ENCODE assay signal across 16 cellular contexts in the genomic region with DNA sequence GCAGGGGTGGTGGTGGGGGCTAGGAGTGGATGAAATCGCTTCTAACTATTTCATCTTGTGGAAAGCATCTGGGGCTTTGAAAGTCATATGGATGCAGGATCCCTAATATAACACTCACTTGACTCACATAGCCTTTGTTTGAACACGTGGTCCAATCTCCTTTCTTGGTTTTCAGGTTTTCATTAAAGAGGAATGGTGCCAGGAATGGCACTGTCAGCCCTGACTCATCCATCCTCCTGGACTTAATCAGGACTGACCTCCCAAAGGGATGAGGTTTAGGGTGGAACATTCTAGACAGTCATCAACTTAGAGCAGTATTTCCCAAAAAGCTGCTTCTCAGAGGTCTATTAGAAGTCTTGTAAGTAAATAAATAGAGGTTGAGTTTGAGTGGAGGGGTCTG.
A peak's percentile ranks its signal among the peaks of the same experiment; 100 is the strongest.
DNase-seq lines count a peak whose midpoint lies in the region; ATAC-seq, FAIRE-seq and TF ChIP-seq lines count a peak whose summit lies in the region.
"Had no signal": no experiment of that assay in that cellular context is flagged by ENCODE, and none has a peak within 500 bp of the region (broad histone marks: within the 10 kb centered on the region; RNA-seq: fewer than 3 reads in every experiment).

No MANE protein-coding gene starts in this region.

- H3K56ac ChIP-seq in IMR-90 (ENCODE audit: extremely low read depth, insufficient read depth, low read length), result no peak overlapping the region

- no peak for TF ChIP-seq RAD21 in IMR-90 (IDR thresholded peaks at IDR 0.05; ENCODE audit: low read length)

- DNase-seq in AG09319 (ENCODE audit: extremely low read depth, low read depth), result peak; percentile 45
- peak; percentile 92 for DNase-seq in IMR-90
- peak; percentile 91 for DNase-seq in mammary epithelial cell
- DNase-seq in keratinocyte (ENCODE audit: low read depth, low spot score), result peak; percentile 13
- no peak for DNase-seq in naive thymus-derived CD8-positive, alpha-beta T cell
- DNase-seq in iPS-NIHi7 (ENCODE audit: extremely low spot score), result no peak
- no peak for DNase-seq in SW480 (ENCODE audit: low spot score)
- DNase-seq in KG1 (lab: John Stamatoyannopoulos, UW), result no peak
- DNase-seq: activated CD4-positive, alpha-beta T cell treated with anti-CD3 and anti-CD28 coated beads for 48 hours; C1 segment of cervical spinal cord; NCI-H2081 treated with DMSO at 0.1 percent for 48 hours; stimulated activated naive CD4-positive, alpha-beta T cell treated with Interleukin-2 at 50 U/mL for 16 hours; T-helper 1 cell had no signal

- H2AK9ac ChIP-seq in IMR-90 (replicated peaks; ENCODE audit: low read depth, low read length, poor library complexity), result no peak overlapping the region

- H3K79me1 ChIP-seq in IMR-90 (ENCODE audit: low read depth in 1 of 2, low read length in 2 of 2), result no peaks in the 10 kb centered on the region

- H4K20me1 ChIP-seq in IMR-90 (ENCODE audit: insufficient read depth, low read length) (no peaks in the 10 kb centered on the region), mammary epithelial cell (ENCODE audit: insufficient read depth, low read length) (no peaks in the 10 kb centered on the region), keratinocyte (ENCODE audit: control insufficient read depth, extremely low read depth, insufficient read depth, low read length) (no peaks in the 10 kb centered on the region)

- H3K9me3 Mint-ChIP-seq in naive thymus-derived CD8-positive, alpha-beta T cell, result peaks cover 0 to 21% (median 7%) of the 10 kb centered on the region in 9 donors

- in situ Hi-C loops in IMR-90 (cut with MboI; ENCODE audit: low sequenced_read_pairs) (no loop called here), mammary epithelial cell (cut with MboI; ENCODE audit: low sequenced_read_pairs in 2 of 2) (no loop called here)

- no peak overlapping the region for H3K4me3 Mint-ChIP-seq in naive thymus-derived CD8-positive, alpha-beta T cell
- H3K4me3 Mint-ChIP-seq: activated T-helper 17 cell treated with anti-CD3 and anti-CD28 coated beads, Interleukin-2, amount 50 U/mL, for 72 hours had no signal

- no peak overlapping the region for H3K18ac ChIP-seq in IMR-90 (ENCODE audit: low read depth, low read length)

- intact Hi-C loops in IMR-90 (cut with micrococcal nuclease), result no loop called here
- intact Hi-C loops in mammary epithelial cell (cut with micrococcal nuclease), result no loop called here

- H3K27me3 Mint-ChIP-seq in naive thymus-derived CD8-positive, alpha-beta T cell, result peaks cover 0 to 6% (median 0%) of the 10 kb centered on the region in 5 donors

- peaks cover 4% of the 10 kb centered on the region; the same call in 1 of the 2 replicates for H3K4me1 ChIP-seq in IMR-90 (ENCODE audit: control insufficient read depth, insufficient read depth, low read length)
- H3K4me1 ChIP-seq in mammary epithelial cell (ENCODE audit: insufficient read depth, low read length), result peaks cover 20% of the 10 kb centered on the region
- peaks cover 9% of the 10 kb centered on the region for H3K4me1 ChIP-seq in keratinocyte (ENCODE audit: control insufficient read depth, extremely low read depth, insufficient read depth, low read length)
- H3K4me1 ChIP-seq: prostate gland had no signal

- no peak overlapping the region for H3K4me2 ChIP-seq in IMR-90 (ENCODE audit: low read depth, low read length)
- no peak overlapping the region for H3K4me2 ChIP-seq in mammary epithelial cell (ENCODE audit: insufficient read depth, low read depth, low read length)
- H3K4me2 ChIP-seq in keratinocyte (ENCODE audit: control insufficient read depth, extremely low read depth, insufficient read depth, low read depth, low read length), result no peak overlapping the region

- H2BK15ac ChIP-seq in IMR-90 (ENCODE audit: low read depth, low read length), result no peak overlapping the region

- POLR2A ChIA-PET in IMR-90 (lab: Charles Lee; ENCODE audit: unreplicated experiment), result no interaction called here
- POLR2A ChIA-PET in naive thymus-derived CD8-positive, alpha-beta T cell (lab: Charles Lee), result no interaction called here

- no peak overlapping the region for H2BK5ac ChIP-seq in IMR-90 (ENCODE audit: low read depth, low read length, poor library complexity, severe bottlenecking)

- H3K4me1 Mint-ChIP-seq in naive thymus-derived CD8-positive, alpha-beta T cell, result peaks cover 0 to 2% (median 0%) of the 10 kb centered on the region in 4 donors
- H3K4me1 Mint-ChIP-seq: activated T-helper 17 cell treated with anti-CD3 and anti-CD28 coated beads, Interleukin-2, amount 50 U/mL, for 72 hours had no signal

- FAIRE-seq in keratinocyte (lab: Jason Lieb, UNC), result peak; percentile 83
- FAIRE-seq: endometrium had no signal

- no peaks in the 10 kb centered on the region for H3K79me2 ChIP-seq in mammary epithelial cell (ENCODE audit: insufficient read depth, low read length)
- no peaks in the 10 kb centered on the region for H3K79me2 ChIP-seq in keratinocyte (ENCODE audit: control insufficient read depth, insufficient read depth, low read length)

- H3K27ac Mint-ChIP-seq in naive thymus-derived CD8-positive, alpha-beta T cell, result no peak overlapping the region
- H3K27ac Mint-ChIP-seq: activated T-helper 17 cell treated with anti-CD3 and anti-CD28 coated beads, Interleukin-2, amount 50 U/mL, for 72 hours had no signal

- WGBS in IMR-90 (ENCODE audit: extremely low coverage in 2 of 2, insufficient read length in 1 of 2), 2 experiments, result no CpG with 5 or more reads among the region's 2 CpGs
- WGBS in mammary epithelial cell (ENCODE audit: low coverage, missing lambda C conversion rate), result 0% methylated on average over 2 of the region's 2 CpGs

- no peak overlapping the region for H4K5ac ChIP-seq in IMR-90 (ENCODE audit: low read depth, low read length)

- H4K91ac ChIP-seq in IMR-90 (ENCODE audit: insufficient read depth, low read depth, low read length), result no peak overlapping the region

- H3K36me3 Mint-ChIP-seq in naive thymus-derived CD8-positive, alpha-beta T cell, result peaks cover 0 to 12% (median 11%) of the 10 kb centered on the region in 3 donors

- no peak overlapping the region for H4K8ac ChIP-seq in IMR-90 (ENCODE audit: low read depth in 2 of 2, low read length in 2 of 2)

- dilution Hi-C loops in IMR-90 (cut with HindIII; ENCODE audit: low sequenced_read_pairs, unreplicated experiment) (no loop called here), mammary epithelial cell (cut with HindIII; ENCODE audit: low sequenced_read_pairs) (no loop called here), keratinocyte (cut with MboI; ENCODE audit: extremely low pct_ligation_motif_present, low sequenced_read_pairs) (no loop called here)

- H3K4me3 ChIP-seq in IMR-90 (ENCODE audit: insufficient read depth, low read depth, low read length), result no peak overlapping the region
- H3K4me3 ChIP-seq in mammary epithelial cell (replicated peaks in 1 of 3; ENCODE audit: insufficient read depth in 1 of 3, low read depth in 2 of 3, low read length in 3 of 3), result no peak overlapping the region
- H3K4me3 ChIP-seq in keratinocyte (ENCODE audit: control insufficient read depth in 2 of 3, extremely low read depth in 1 of 3, insufficient read depth in 2 of 3, low read depth in 1 of 3, low read length in 3 of 3), result no peak overlapping the region
- H3K4me3 ChIP-seq: prostate gland had no signal

- no peak overlapping the region for H3K14ac ChIP-seq in IMR-90 (replicated peaks; ENCODE audit: low read depth, low read length)

- H3K9me3 ChIP-seq in IMR-90 (ENCODE audit: control insufficient read depth, insufficient read depth, low read length) (peaks cover 3% of the 10 kb centered on the region; the same call in 1 of the 2 replicates), mammary epithelial cell (replicated peaks; ENCODE audit: insufficient read depth, low read length) (no peaks in the 10 kb centered on the region), keratinocyte (ENCODE audit: control insufficient read depth, low read depth, low read length) (no peaks in the 10 kb centered on the region)
- H3K9me3 ChIP-seq: prostate gland had no signal

- BruUV-seq in IMR-90 (replicated peaks; lab: Mats Ljungman, UMichigan), result no TSS peak
- no TSS peak for BruUV-seq in mammary epithelial cell (replicated peaks; lab: Mats Ljungman, UMichigan)

- H3K27me3 ChIP-seq in IMR-90 (ENCODE audit: control insufficient read depth, insufficient read depth, low read length), result peaks cover 2% of the 10 kb centered on the region
- H3K27me3 ChIP-seq in mammary epithelial cell (ENCODE audit: insufficient read depth, low read length), result no peaks in the 10 kb centered on the region
- H3K27me3 ChIP-seq in keratinocyte (ENCODE audit: control insufficient read depth, extremely low read depth, insufficient read depth, low read length), result no peaks in the 10 kb centered on the region

- TF ChIP-seq CTCF in AG09319 (IDR thresholded peaks at IDR 0.05; ENCODE audit: low read depth, low read length), result no peak
- TF ChIP-seq CTCF in IMR-90 (conservative IDR thresholded peaks at IDR 0.05; ENCODE audit: low read depth, low read length), result no peak
- no peak for TF ChIP-seq CTCF in mammary epithelial cell (conservative IDR thresholded peaks at IDR 0.05 in 1 of 2, IDR thresholded peaks at IDR 0.05 in 1 of 2; ENCODE audit: extremely low read depth in 1 of 2, insufficient read depth in 1 of 2, low read depth in 1 of 2, low read length in 2 of 2)
- no peak for TF ChIP-seq CTCF in keratinocyte (optimal IDR thresholded peaks at IDR 0.05 in 1 of 3, IDR thresholded peaks at IDR 0.05 in 1 of 3, conservative IDR thresholded peaks at IDR 0.05 in 1 of 3; ENCODE audit: extremely low read depth in 1 of 3, insufficient read depth in 2 of 3, low read length in 3 of 3)

- H3K36me3 ChIP-seq in IMR-90 (ENCODE audit: control insufficient read depth, insufficient read depth, low read length) (no peaks in the 10 kb centered on the region), mammary epithelial cell (ENCODE audit: insufficient read depth, low read length) (no peaks in the 10 kb centered on the region), keratinocyte (ENCODE audit: control insufficient read depth in 2 of 2, extremely low read depth in 1 of 2, insufficient read depth in 2 of 2, low read length in 2 of 2) (no peaks in the 10 kb centered on the region)
- H3K36me3 ChIP-seq: prostate gland had no signal

- H2BK20ac ChIP-seq in IMR-90 (ENCODE audit: low read depth, low read length), result no peak overlapping the region

- H3K4ac ChIP-seq in IMR-90 (ENCODE audit: low read depth, low read length), result no peak overlapping the region

- H3K9ac ChIP-seq in IMR-90 (ENCODE audit: low read depth, low read length), result no peak overlapping the region
- H3K9ac ChIP-seq in mammary epithelial cell (ENCODE audit: insufficient read depth, low read length), result no peak overlapping the region
- H3K9ac ChIP-seq in keratinocyte (ENCODE audit: control insufficient read depth, extremely low read depth, insufficient read depth, low read length), result no peak overlapping the region

- H2AFZ ChIP-seq in IMR-90 (replicated peaks; ENCODE audit: low read length, poor library complexity), result no peak overlapping the region
- no peak overlapping the region for H2AFZ ChIP-seq in mammary epithelial cell (ENCODE audit: low read depth, low read length)
- H2AFZ ChIP-seq in keratinocyte (ENCODE audit: control insufficient read depth, low read length), result no peak overlapping the region

- peak; percentile 69 for ATAC-seq in IMR-90 (ENCODE audit: low read depth)
- ATAC-seq in naive thymus-derived CD8-positive, alpha-beta T cell, result no peak
- ATAC-seq: activated T-helper 17 cell treated with anti-CD3 and anti-CD28 coated beads, Interleukin-2, amount 50 U/mL, for 72 hours had no signal

- TF ChIP-seq POLR2A in IMR-90 (IDR thresholded peaks at IDR 0.05; ENCODE audit: low read depth, low read length), result no peak

- no peak overlapping the region for H2AK5ac ChIP-seq in IMR-90 (ENCODE audit: low read depth, low read length)

- H2BK120ac ChIP-seq in IMR-90 (ENCODE audit: low read depth, low read length), result no peak overlapping the region

- no peak overlapping the region for H3K27ac ChIP-seq in IMR-90 (ENCODE audit: insufficient read depth, low read length)
- H3K27ac ChIP-seq in mammary epithelial cell (ENCODE audit: insufficient read depth, low read depth, low read length), result no peak overlapping the region
- H3K27ac ChIP-seq in keratinocyte (ENCODE audit: control insufficient read depth, insufficient read depth, low read length), result no peak overlapping the region
- H3K27ac ChIP-seq: prostate gland had no signal

- no peak overlapping the region for H3K23ac ChIP-seq in IMR-90 (ENCODE audit: low read depth, low read length)

- CTCF ChIA-PET in IMR-90 (lab: Yijun Ruan, JAX), result no interaction called here
- CTCF ChIA-PET in mammary epithelial cell (lab: Charles Lee; ENCODE audit: low non-redundant PET), result no interaction called here

- H3K9me1 ChIP-seq in IMR-90 (ENCODE audit: insufficient read depth, low read length) (no peaks in the 10 kb centered on the region), keratinocyte (ENCODE audit: control insufficient read depth, extremely low read depth, insufficient read depth, low read length) (no peaks in the 10 kb centered on the region)

Comparison
In these comparisons a context has a peak if more than half of its experiments do, and no peak if none do; other contexts are left out.
1. DNase-seq: peak in AG09319 (single experiment), IMR-90 (single experiment), mammary epithelial cell (single experiment) and keratinocyte (single experiment); none in naive thymus-derived CD8-positive, alpha-beta T cell (0 of 10), iPS-NIHi7 (single experiment), SW480 (single experiment) and KG1 (single experiment).